In the genomic region with DNA sequence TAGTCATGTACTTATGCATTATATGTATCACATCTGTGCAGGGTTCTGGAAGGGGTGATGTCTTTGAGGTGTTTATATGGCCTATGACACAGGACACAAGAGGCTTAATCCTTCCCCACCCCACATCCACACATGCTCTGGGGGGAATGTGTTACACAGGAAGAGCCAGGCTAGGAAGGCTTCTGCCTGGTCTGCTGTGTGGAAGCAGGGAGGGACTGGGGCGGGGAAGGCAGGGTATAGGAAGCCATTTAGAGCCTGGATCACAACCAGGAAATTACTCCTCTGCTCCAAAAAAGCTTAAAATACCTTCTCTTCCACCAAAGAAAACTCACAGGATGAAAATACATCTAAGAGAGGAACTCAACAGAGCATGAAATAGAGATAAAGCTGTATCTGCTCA, we compare ENCODE assay signal across 1 cellular context.
TF ChIP-seq lines count a peak whose summit lies in the region.

No MANE protein-coding gene starts in this region.

TF ChIP-seq in endothelial cell of umbilical vein, 7 proteins besides CTCF, POLR2A, EP300 and RAD21:
- TF ChIP-seq GATA2 (IDR thresholded peaks at IDR 0.05; ENCODE audit: insufficient read depth, insufficient read length, low read depth, low read length): no peak
- no peak for TF ChIP-seq MYC (IDR thresholded peaks at IDR 0.05; ENCODE audit: low read depth, low read length)
- TF ChIP-seq, protein P1, sequence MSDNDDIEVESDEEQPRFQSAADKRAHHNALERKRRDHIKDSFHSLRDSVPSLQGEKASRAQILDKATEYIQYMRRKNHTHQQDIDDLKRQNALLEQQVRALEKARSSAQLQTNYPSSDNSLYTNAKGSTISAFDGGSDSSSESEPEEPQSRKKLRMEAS (IDR thresholded peaks at IDR 0.05; ENCODE audit: insufficient read depth, insufficient read length): no peak
- no peak for TF ChIP-seq JUN (IDR thresholded peaks at IDR 0.05; ENCODE audit: borderline replicate concordance, insufficient read depth, insufficient read length, low read depth)
- TF ChIP-seq EZH2 (IDR thresholded peaks at IDR 0.05; ENCODE audit: borderline replicate concordance, low read depth, low read length, severe bottlenecking): no peak
- TF ChIP-seq FOS (IDR thresholded peaks at IDR 0.05; ENCODE audit: borderline replicate concordance, insufficient read depth, low read length): no peak
- TF ChIP-seq POLR2AphosphoS5 (IDR thresholded peaks at IDR 0.05; ENCODE audit: insufficient read depth, low read depth, low read length): no peak
